2 cellular contexts compared by ENCODE assay signal in the genomic region with DNA sequence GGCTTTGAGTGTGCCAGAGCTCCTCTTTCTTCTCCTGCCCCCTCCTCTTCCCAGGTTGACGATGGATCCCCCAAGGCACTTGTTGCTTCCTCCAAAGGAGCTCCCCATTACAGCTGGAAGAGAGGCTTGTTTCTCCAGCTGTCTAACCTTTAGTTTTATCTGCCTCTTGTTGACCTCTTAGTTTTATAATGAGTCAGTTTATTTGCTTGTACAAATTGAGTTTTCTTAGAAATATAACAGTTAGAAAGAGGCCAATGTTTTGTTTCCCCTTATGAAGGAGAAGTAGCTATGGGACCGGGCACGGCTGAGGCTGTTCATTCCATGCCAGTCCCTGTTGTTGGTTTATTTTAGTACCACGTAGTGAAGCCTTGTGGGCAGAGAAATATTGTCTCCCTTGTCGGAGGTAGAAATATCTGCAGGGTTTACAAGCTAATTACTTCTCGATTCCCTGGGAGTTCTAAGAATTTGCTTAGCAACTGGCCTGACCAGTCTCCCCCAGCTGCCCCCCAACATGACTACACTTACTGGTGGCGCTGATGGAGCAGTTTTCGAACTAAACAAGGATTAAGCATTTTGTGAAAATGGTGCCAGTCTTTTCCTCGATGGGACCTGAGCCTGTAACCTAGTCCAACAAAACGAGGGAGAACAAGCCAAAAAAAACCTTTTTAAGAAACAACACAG.
TF ChIP-seq lines count a peak whose summit lies in the region.

No MANE protein-coding gene starts in this region.

TF ChIP-seq in GM23338, 12 proteins besides CTCF, POLR2A, EP300 and RAD21 (continued from another document):
- TF ChIP-seq, protein P1, sequence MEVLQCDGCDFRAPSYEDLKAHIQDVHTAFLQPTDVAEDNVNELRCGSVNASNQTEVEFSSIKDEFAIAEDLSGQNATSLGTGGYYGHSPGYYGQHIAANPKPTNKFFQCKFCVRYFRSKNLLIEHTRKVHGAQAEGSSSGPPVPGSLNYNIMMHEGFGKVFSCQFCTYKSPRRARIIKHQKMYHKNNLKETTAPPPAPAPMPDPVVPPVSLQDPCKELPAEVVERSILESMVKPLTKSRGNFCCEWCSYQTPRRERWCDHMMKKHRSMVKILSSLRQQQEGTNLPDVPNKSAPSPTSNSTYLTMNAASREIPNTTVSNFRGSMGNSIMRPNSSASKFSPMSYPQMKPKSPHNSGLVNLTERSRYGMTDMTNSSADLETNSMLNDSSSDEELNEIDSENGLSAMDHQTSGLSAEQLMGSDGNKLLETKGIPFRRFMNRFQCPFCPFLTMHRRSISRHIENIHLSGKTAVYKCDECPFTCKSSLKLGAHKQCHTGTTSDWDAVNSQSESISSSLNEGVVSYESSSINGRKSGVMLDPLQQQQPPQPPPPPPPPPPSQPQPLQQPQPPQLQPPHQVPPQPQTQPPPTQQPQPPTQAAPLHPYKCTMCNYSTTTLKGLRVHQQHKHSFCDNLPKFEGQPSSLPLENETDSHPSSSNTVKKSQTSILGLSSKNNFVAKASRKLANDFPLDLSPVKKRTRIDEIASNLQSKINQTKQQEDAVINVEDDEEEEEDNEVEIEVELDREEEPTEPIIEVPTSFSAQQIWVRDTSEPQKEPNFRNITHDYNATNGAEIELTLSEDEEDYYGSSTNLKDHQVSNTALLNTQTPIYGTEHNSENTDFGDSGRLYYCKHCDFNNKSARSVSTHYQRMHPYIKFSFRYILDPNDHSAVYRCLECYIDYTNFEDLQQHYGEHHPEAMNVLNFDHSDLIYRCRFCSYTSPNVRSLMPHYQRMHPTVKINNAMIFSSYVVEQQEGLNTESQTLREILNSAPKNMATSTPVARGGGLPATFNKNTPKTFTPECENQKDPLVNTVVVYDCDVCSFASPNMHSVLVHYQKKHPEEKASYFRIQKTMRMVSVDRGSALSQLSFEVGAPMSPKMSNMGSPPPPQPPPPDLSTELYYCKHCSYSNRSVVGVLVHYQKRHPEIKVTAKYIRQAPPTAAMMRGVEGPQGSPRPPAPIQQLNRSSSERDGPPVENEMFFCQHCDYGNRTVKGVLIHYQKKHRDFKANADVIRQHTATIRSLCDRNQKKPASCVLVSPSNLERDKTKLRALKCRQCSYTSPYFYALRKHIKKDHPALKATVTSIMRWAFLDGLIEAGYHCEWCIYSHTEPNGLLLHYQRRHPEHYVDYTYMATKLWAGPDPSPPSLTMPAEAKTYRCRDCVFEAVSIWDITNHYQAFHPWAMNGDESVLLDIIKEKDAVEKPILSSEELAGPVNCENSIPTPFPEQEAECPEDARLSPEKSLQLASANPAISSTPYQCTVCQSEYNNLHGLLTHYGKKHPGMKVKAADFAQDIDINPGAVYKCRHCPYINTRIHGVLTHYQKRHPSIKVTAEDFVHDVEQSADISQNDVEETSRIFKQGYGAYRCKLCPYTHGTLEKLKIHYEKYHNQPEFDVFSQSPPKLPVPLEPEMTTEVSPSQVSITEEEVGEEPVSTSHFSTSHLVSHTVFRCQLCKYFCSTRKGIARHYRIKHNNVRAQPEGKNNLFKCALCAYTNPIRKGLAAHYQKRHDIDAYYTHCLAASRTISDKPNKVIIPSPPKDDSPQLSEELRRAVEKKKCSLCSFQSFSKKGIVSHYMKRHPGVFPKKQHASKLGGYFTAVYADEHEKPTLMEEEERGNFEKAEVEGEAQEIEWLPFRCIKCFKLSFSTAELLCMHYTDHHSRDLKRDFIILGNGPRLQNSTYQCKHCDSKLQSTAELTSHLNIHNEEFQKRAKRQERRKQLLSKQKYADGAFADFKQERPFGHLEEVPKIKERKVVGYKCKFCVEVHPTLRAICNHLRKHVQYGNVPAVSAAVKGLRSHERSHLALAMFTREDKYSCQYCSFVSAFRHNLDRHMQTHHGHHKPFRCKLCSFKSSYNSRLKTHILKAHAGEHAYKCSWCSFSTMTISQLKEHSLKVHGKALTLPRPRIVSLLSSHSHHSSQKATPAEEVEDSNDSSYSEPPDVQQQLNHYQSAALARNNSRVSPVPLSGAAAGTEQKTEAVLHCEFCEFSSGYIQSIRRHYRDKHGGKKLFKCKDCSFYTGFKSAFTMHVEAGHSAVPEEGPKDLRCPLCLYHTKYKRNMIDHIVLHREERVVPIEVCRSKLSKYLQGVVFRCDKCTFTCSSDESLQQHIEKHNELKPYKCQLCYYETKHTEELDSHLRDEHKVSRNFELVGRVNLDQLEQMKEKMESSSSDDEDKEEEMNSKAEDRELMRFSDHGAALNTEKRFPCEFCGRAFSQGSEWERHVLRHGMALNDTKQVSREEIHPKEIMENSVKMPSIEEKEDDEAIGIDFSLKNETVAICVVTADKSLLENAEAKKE (CRISPR knock-in tag; IDR thresholded peaks at IDR 0.05): no peak
- TF ChIP-seq STAT1 (IDR thresholded peaks at IDR 0.05; ENCODE audit: unreplicated experiment) (no peak), ZNF114 (CRISPR knock-in tag; IDR thresholded peaks at IDR 0.05) (no peak), POLR2AphosphoS5 (IDR thresholded peaks at IDR 0.05; ENCODE audit: low read depth) (no peak), JUNB (IDR thresholded peaks at IDR 0.05; ENCODE audit: unreplicated experiment) (no peak), EZH2phosphoT487 (IDR thresholded peaks at IDR 0.05; ENCODE audit: unreplicated experiment) (no peak)
- TF ChIP-seq, protein P2, sequence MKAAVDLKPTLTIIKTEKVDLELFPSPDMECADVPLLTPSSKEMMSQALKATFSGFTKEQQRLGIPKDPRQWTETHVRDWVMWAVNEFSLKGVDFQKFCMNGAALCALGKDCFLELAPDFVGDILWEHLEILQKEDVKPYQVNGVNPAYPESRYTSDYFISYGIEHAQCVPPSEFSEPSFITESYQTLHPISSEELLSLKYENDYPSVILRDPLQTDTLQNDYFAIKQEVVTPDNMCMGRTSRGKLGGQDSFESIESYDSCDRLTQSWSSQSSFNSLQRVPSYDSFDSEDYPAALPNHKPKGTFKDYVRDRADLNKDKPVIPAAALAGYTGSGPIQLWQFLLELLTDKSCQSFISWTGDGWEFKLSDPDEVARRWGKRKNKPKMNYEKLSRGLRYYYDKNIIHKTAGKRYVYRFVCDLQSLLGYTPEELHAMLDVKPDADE (IDR thresholded peaks at IDR 0.05): no peak
- TF ChIP-seq, protein P3, sequence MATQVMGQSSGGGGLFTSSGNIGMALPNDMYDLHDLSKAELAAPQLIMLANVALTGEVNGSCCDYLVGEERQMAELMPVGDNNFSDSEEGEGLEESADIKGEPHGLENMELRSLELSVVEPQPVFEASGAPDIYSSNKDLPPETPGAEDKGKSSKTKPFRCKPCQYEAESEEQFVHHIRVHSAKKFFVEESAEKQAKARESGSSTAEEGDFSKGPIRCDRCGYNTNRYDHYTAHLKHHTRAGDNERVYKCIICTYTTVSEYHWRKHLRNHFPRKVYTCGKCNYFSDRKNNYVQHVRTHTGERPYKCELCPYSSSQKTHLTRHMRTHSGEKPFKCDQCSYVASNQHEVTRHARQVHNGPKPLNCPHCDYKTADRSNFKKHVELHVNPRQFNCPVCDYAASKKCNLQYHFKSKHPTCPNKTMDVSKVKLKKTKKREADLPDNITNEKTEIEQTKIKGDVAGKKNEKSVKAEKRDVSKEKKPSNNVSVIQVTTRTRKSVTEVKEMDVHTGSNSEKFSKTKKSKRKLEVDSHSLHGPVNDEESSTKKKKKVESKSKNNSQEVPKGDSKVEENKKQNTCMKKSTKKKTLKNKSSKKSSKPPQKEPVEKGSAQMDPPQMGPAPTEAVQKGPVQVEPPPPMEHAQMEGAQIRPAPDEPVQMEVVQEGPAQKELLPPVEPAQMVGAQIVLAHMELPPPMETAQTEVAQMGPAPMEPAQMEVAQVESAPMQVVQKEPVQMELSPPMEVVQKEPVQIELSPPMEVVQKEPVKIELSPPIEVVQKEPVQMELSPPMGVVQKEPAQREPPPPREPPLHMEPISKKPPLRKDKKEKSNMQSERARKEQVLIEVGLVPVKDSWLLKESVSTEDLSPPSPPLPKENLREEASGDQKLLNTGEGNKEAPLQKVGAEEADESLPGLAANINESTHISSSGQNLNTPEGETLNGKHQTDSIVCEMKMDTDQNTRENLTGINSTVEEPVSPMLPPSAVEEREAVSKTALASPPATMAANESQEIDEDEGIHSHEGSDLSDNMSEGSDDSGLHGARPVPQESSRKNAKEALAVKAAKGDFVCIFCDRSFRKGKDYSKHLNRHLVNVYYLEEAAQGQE (IDR thresholded peaks at IDR 0.05; ENCODE audit: unreplicated experiment): no peak

TF ChIP-seq in K562, 482 proteins besides CTCF, POLR2A, EP300 and RAD21 (continued from another document):
- TF ChIP-seq NR4A1 (CRISPR knock-in tag; IDR thresholded peaks at IDR 0.05) (no peak), NR4A1 (tag; IDR thresholded peaks at IDR 0.05) (no peak), ZNF232 (CRISPR knock-in tag; IDR thresholded peaks at IDR 0.05) (no peak), JUN (IDR thresholded peaks at IDR 0.05; ENCODE audit: borderline replicate concordance, low read depth, low read length) (no peak), JUN (CRISPR knock-in tag; IDR thresholded peaks at IDR 0.05; ENCODE audit: borderline replicate concordance) (no peak), YY1 (IDR thresholded peaks at IDR 0.05; ENCODE audit: borderline replicate concordance in 1 of 3, control insufficient read depth in 1 of 3, extremely low read depth in 1 of 3, insufficient read depth in 3 of 3, insufficient read length in 1 of 3, insufficient replicate concordance in 2 of 3, low read depth in 1 of 3, low read length in 2 of 3) (no peak), FOXA3 (CRISPR knock-in tag; conservative IDR thresholded peaks at IDR 0.05 in 1 of 2, IDR thresholded peaks at IDR 0.05 in 1 of 2) (no peak), ZNF165 (CRISPR knock-in tag; IDR thresholded peaks at IDR 0.05; ENCODE audit: borderline replicate concordance) (no peak), SMARCA5 (IDR thresholded peaks at IDR 0.05) (no peak), KLF1 (tag; IDR thresholded peaks at IDR 0.05) (no peak)
- TF ChIP-seq, protein P4, sequence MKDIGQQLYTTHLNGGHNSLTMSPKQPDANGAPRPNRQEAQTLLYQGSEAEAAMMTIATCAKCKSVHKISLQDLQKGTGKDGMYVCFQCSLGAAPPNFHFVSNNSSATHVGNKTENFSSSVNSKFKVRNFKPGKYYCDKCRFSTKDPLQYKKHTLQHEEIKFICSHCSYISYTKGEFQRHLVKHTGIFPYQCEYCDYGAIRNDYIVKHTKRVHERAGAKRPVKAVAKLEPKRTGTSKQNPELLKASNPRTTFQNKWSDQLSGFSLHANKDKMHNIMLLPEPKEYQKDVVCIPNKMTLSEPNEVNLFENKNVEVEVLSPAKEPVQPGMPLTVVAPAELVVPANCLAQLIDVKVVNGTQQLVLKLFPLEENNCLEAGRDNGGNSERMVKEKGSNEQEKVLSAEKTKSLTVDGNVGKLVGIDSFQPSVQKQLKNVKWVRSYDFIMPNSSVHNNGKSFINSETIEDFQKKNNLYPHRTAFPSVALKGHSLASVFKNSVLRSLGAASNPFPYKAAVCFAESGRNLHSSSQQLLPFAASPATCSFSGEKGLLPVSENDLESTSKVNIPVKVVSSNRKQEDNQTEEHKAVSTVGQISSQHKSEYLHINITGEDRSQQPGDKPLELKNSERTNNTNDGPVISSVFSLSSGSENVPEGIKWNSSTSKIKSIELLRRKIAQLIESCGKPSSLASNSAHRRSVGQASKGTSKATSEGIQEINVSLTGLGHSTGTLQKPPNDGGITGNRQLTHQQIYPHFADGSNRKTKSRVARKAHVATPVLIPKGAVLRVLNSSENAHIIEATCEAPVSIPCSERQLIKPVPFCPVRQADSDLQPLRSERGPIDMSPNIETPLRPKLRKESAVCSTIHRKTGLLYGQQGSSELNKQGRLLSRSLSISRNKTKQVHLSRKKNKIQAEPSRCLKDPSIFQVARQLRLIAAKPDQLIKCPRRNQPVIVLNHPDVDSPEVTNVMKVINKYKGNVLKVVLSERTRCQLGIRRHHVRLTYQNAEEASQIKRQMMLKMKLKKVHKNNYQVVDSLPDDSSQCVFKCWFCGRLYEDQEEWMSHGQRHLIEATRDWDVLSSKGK (CRISPR knock-in tag; IDR thresholded peaks at IDR 0.05): no peak
- TF ChIP-seq, protein P5, sequence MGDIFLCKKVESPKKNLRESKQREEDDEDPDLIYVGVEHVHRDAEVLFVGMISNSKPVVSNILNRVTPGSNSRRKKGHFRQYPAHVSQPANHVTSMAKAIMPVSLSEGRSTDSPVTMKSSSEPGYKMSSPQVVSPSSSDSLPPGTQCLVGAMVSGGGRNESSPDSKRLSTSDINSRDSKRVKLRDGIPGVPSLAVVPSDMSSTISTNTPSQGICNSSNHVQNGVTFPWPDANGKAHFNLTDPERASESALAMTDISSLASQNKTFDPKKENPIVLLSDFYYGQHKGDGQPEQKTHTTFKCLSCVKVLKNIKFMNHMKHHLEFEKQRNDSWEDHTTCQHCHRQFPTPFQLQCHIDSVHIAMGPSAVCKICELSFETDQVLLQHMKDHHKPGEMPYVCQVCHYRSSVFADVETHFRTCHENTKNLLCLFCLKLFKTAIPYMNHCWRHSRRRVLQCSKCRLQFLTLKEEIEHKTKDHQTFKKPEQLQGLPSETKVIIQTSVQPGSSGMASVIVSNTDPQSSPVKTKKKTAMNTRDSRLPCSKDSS (IDR thresholded peaks at IDR 0.05; ENCODE audit: low read depth, partially characterized antibody): no peak
- TF ChIP-seq, protein P6, sequence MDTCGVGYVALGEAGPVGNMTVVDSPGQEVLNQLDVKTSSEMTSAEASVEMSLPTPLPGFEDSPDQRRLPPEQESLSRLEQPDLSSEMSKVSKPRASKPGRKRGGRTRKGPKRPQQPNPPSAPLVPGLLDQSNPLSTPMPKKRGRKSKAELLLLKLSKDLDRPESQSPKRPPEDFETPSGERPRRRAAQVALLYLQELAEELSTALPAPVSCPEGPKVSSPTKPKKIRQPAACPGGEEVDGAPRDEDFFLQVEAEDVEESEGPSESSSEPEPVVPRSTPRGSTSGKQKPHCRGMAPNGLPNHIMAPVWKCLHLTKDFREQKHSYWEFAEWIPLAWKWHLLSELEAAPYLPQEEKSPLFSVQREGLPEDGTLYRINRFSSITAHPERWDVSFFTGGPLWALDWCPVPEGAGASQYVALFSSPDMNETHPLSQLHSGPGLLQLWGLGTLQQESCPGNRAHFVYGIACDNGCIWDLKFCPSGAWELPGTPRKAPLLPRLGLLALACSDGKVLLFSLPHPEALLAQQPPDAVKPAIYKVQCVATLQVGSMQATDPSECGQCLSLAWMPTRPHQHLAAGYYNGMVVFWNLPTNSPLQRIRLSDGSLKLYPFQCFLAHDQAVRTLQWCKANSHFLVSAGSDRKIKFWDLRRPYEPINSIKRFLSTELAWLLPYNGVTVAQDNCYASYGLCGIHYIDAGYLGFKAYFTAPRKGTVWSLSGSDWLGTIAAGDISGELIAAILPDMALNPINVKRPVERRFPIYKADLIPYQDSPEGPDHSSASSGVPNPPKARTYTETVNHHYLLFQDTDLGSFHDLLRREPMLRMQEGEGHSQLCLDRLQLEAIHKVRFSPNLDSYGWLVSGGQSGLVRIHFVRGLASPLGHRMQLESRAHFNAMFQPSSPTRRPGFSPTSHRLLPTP (IDR thresholded peaks at IDR 0.05; ENCODE audit: borderline replicate concordance, extremely low read depth, insufficient read length): no peak
